Comparison of ENCODE assay signal across 31 cellular contexts in genomic region chr5:89407053-89407452, GRCh38.
"Had no signal": no experiment of that assay in that cellular context is flagged by ENCODE, and none has a peak within 500 bp of the region (broad histone marks: within the 10 kb centered on the region; RNA-seq: fewer than 3 reads in every experiment).

No MANE protein-coding gene starts in this region.

- H3K9me3 ChIP-seq: ascending aorta, gastroesophageal sphincter, neutrophil, ovary, tibial nerve had no signal

- H3K36me3 ChIP-seq: ascending aorta, brain microvascular endothelial cell, gastroesophageal sphincter, neutrophil, ovary, tibial nerve had no signal

- ATAC-seq: effector memory CD8-positive, alpha-beta T cell; gastroesophageal sphincter; left colon; natural killer cell treated with Interleukin-12 subunit alpha and Interleukin-12 subunit beta and Interleukin-15 and Interleukin-18, amount 100 ng/mL, for 72 hours had no signal

- H3K27ac Mint-ChIP-seq: activated naive CD8-positive, alpha-beta T cell treated with anti-CD3 and anti-CD28 coated beads, Interleukin-2, amount 10 ng/mL, durations not matched to agents 7 days and 5 days; effector memory CD8-positive, alpha-beta T cell; immature natural killer cell; natural killer cell treated with Interleukin-12 subunit alpha and Interleukin-12 subunit beta and Interleukin-15 and Interleukin-18, amount 100 ng/mL, for 72 hours; progenitor cell of endocrine pancreas; T-helper 1 cell treated with Interleukin-12 subunit alpha and Interleukin-12 subunit beta and Interleukin-4 antibody, amounts not matched to agents 30 μg/mL and 1 μg/mL, for 36 hours had no signal

- H3K4me1 Mint-ChIP-seq: activated naive CD8-positive, alpha-beta T cell treated with anti-CD3 and anti-CD28 coated beads, Interleukin-2, amount 10 ng/mL, durations not matched to agents 7 days and 5 days had no signal

- H3K4me3 Mint-ChIP-seq: activated naive CD8-positive, alpha-beta T cell treated with anti-CD3 and anti-CD28 coated beads, Interleukin-2, amount 10 ng/mL, durations not matched to agents 7 days and 5 days; effector memory CD8-positive, alpha-beta T cell; immature natural killer cell; natural killer cell treated with Interleukin-12 subunit alpha and Interleukin-12 subunit beta and Interleukin-15 and Interleukin-18, amount 100 ng/mL, for 72 hours; T-helper 1 cell treated with Interleukin-12 subunit alpha and Interleukin-12 subunit beta and Interleukin-4 antibody, amounts not matched to agents 30 μg/mL and 1 μg/mL, for 36 hours had no signal

- H3K4me3 ChIP-seq: ascending aorta, gastroesophageal sphincter, ovary, tibial nerve had no signal

- H3K4me1 ChIP-seq: ascending aorta, gastroesophageal sphincter, tibial nerve had no signal

- H3K36me3 Mint-ChIP-seq: activated naive CD8-positive, alpha-beta T cell treated with anti-CD3 and anti-CD28 coated beads, Interleukin-2, amount 10 ng/mL, durations not matched to agents 7 days and 5 days; immature natural killer cell; natural killer cell treated with Interleukin-12 subunit alpha and Interleukin-12 subunit beta and Interleukin-15 and Interleukin-18, amount 100 ng/mL, for 72 hours had no signal

- FAIRE-seq: kidney, TTC549 had no signal

- DNase-seq: activated CD4-positive, alpha-beta T cell treated with anti-CD3 and anti-CD28 coated beads for 4 hours; activated CD4-positive, alpha-beta T cell treated with anti-CD3 and anti-CD28 coated beads, Interleukin-2, amount 50 U/mL, for 4 hours; activated effector memory CD4-positive, alpha-beta T cell treated with Interleukin-2 at 50 U/mL for 16 hours; activated naive CD4-positive, alpha-beta T cell treated with Interleukin-2 at 50 U/mL for 16 hours; activated naive CD8-positive, alpha-beta T cell treated with anti-CD3 and anti-CD28 coated beads, Interleukin-2, amount 10 ng/mL, durations not matched to agents 7 days and 5 days; activated T-cell treated with anti-CD3 and anti-CD28 coated beads for 4 hours; brain microvascular endothelial cell; caudate nucleus; cortex of kidney; effector memory CD8-positive, alpha-beta T cell; erythroblast; head of caudate nucleus; hypothalamus; immature natural killer cell; kidney; left colon; ovary; retina; stimulated activated CD4-positive, alpha-beta T cell treated with anti-CD3 and anti-CD28 coated beads, Interleukin-2, amount 100 ng/mL, for 48 hours; stimulated activated naive CD4-positive, alpha-beta T cell treated with Interleukin-2 at 50 U/mL for 16 hours; SW 1271; T-helper 9 cell had no signal

- H3K27ac ChIP-seq: ascending aorta, brain microvascular endothelial cell, gastroesophageal sphincter, neutrophil, ovary, tibial nerve, VCaP had no signal

- H3K27me3 Mint-ChIP-seq: activated naive CD8-positive, alpha-beta T cell treated with anti-CD3 and anti-CD28 coated beads, Interleukin-2, amount 10 ng/mL, durations not matched to agents 7 days and 5 days; effector memory CD8-positive, alpha-beta T cell; natural killer cell treated with Interleukin-12 subunit alpha and Interleukin-12 subunit beta and Interleukin-15 and Interleukin-18, amount 100 ng/mL, for 72 hours; progenitor cell of endocrine pancreas had no signal

- H3K9me3 Mint-ChIP-seq: activated naive CD8-positive, alpha-beta T cell treated with anti-CD3 and anti-CD28 coated beads, Interleukin-2, amount 10 ng/mL, durations not matched to agents 7 days and 5 days; immature natural killer cell; natural killer cell treated with Interleukin-12 subunit alpha and Interleukin-12 subunit beta and Interleukin-15 and Interleukin-18, amount 100 ng/mL, for 72 hours; T-helper 1 cell treated with Interleukin-12 subunit alpha and Interleukin-12 subunit beta and Interleukin-4 antibody, amounts not matched to agents 30 μg/mL and 1 μg/mL, for 36 hours had no signal

- H3K27me3 ChIP-seq: ascending aorta, brain microvascular endothelial cell, gastroesophageal sphincter, neutrophil, ovary, tibial nerve had no signal
